Comparison of ENCODE assay signal across 8 cellular contexts in genomic region chr1:52686261-52686751, GRCh38. TPM values are rescaled to one million over a fixed set of nuclear protein-coding genes. Genes with fewer than 3 reads are reported as not detected.
DNase-seq lines count a peak whose midpoint lies in the region; TF ChIP-seq lines count a peak whose summit lies in the region.
"Not testable (repeated sequence)": the region's sequence is repeated elsewhere in the genome, so short reads cannot be mapped to it uniquely, and the experiment has no call there.

No MANE protein-coding gene starts in this region.

- not testable (repeated sequence) for H2AFZ ChIP-seq in GM23248; MM.1S (ENCODE audit: low read length)

- H3K4me2 ChIP-seq in GM23248 (ENCODE audit: unreplicated experiment), result peak overlapping the region; percentile 17
- not testable (repeated sequence) for H3K4me2 ChIP-seq in MM.1S (ENCODE audit: low read depth, low read length)

- not testable (repeated sequence) for H3K4me3 Mint-ChIP-seq in endothelial cell (ENCODE audit: unreplicated experiment); mesothelial cell of epicardium

- H3K9me3 Mint-ChIP-seq in endothelial cell (ENCODE audit: unreplicated experiment); mesothelial cell of epicardium: not testable (repeated sequence)

- peaks cover 14% of the 10 kb centered on the region for H3K36me3 Mint-ChIP-seq in endothelial cell (ENCODE audit: low read depth, unreplicated experiment)
- H3K36me3 Mint-ChIP-seq in mesothelial cell of epicardium, result peaks cover 16% of the 10 kb centered on the region

- in situ Hi-C loops in GM23248 (cut with MboI), result loop anchor here (25.0 kb wide), 1 partner anchor 549 kb away; the partner anchor contains the start of gene ZFYVE9

- not testable (repeated sequence) for H3K36me3 ChIP-seq in GM23248 (ENCODE audit: low read depth); MM.1S (replicated peaks; ENCODE audit: insufficient read depth, low read length)

- TF ChIP-seq CTCF in MM.1S (IDR thresholded peaks at IDR 0.05; ENCODE audit: low read length) (peak; percentile 64), endothelial cell (IDR thresholded peaks at IDR 0.05; ENCODE audit: unreplicated experiment) (peak; percentile 93), mesothelial cell of epicardium (IDR thresholded peaks at IDR 0.05; ENCODE audit: unreplicated experiment) (peak; percentile 85)

- H3F3A ChIP-seq in GM23248 (ENCODE audit: insufficient read depth); MM.1S (ENCODE audit: insufficient read depth, low read length): not testable (repeated sequence)

- H3K4me1 Mint-ChIP-seq in endothelial cell (ENCODE audit: unreplicated experiment); mesothelial cell of epicardium: not testable (repeated sequence)

- H3K4me3 ChIP-seq in GM23248; MM.1S (ENCODE audit: low read length): not testable (repeated sequence)

- H3K9me2 ChIP-seq in GM23248 (ENCODE audit: insufficient read depth); MM.1S (replicated peaks; ENCODE audit: insufficient read depth, low read length): not testable (repeated sequence)

- not testable (repeated sequence) for H3K27ac ChIP-seq in GM23248; MM.1S (ENCODE audit: low read length)

- 67 to 73% methylated on average over 17 of the region's 17 CpGs for WGBS in GM23248 (ENCODE audit: low coverage in 1 of 2, low lambda C conversion rate in 2 of 2, missing lambda C conversion rate in 2 of 2), 2 experiments

- peak; percentile 56 for DNase-seq in CMK (ENCODE audit: low read depth)
- peak; percentile 79 for DNase-seq in GM23248
- DNase-seq in MM.1S, result peak; percentile 73
- DNase-seq in RPMI8226, result peak; percentile 68
- DNase-seq in activated T-cell treated with anti-CD3 and anti-CD28 coated beads for 4 hours, result peak; percentile 68
- peak; percentile 78 for DNase-seq in endothelial cell (ENCODE audit: low spot score)
- peak; percentile 44 to 74 for DNase-seq in mesothelial cell of epicardium (ENCODE audit: low spot score in 2 of 2, unreplicated experiment in 2 of 2)
- DNase-seq in stimulated activated CD8-positive, alpha-beta memory T cell treated with anti-CD3 and anti-CD28 coated beads, Interleukin-2, amount 100 ng/mL, for 1 hour (ENCODE audit: low read depth in 2 of 2), result peak; percentile 43 to 60

- not testable (repeated sequence) for H3K27me3 Mint-ChIP-seq in endothelial cell (ENCODE audit: unreplicated experiment); mesothelial cell of epicardium (ENCODE audit: low read depth)

- H3K27ac Mint-ChIP-seq in endothelial cell (ENCODE audit: unreplicated experiment), result peak overlapping the region; percentile 57
- H3K27ac Mint-ChIP-seq in mesothelial cell of epicardium, result not testable (repeated sequence)

- H3K9me3 ChIP-seq in GM23248 (ENCODE audit: low read depth); MM.1S (replicated peaks; ENCODE audit: insufficient read depth, low read length): not testable (repeated sequence)

- not testable (repeated sequence) for H3K27me3 ChIP-seq in GM23248 (replicated peaks; ENCODE audit: insufficient read depth); MM.1S (replicated peaks; ENCODE audit: insufficient read depth, low read length)

- not testable (repeated sequence) for H3K4me1 ChIP-seq in GM23248 (ENCODE audit: insufficient read depth); MM.1S (ENCODE audit: low read length)

- H4K20me1 ChIP-seq in GM23248 (ENCODE audit: insufficient read depth); MM.1S (ENCODE audit: insufficient read depth, low read length): not testable (repeated sequence)

- not testable (repeated sequence) for H3K9ac ChIP-seq in GM23248; MM.1S (ENCODE audit: low read length)

- H3K79me2 ChIP-seq in GM23248 (ENCODE audit: insufficient read depth), result not testable (repeated sequence)
- peaks cover 10% of the 10 kb centered on the region for H3K79me2 ChIP-seq in MM.1S (ENCODE audit: low read length)

RNA-seq across cellular contexts. Expression of gene COA7, which starts 11.8 kb away (rescaled TPM):
- total RNA-seq in GM23248 (2014; rRNA removed; shearing (Covaris generic)), result 5.1 and 6.9 TPM in 2 replicates
- 12.1 and 12.9 TPM in 2 replicates for polyA plus RNA-seq in GM23248 (2016; fragmentation: Nextera tagmentation; extraction: Ambion mirVana)
- total RNA-seq in endothelial cell (ENCODE audit: unreplicated experiment), result 14.4 TPM
- total RNA-seq in mesothelial cell of epicardium, result 21.5 to 23.5 TPM (median 21.7 TPM) in 3 replicates

RNA-seq across cellular contexts. Expression of gene ZYG11B, which starts 39.9 kb away (rescaled TPM):
- total RNA-seq in GM23248 (2014; rRNA removed; shearing (Covaris generic)), result 56.1 and 57.9 TPM in 2 replicates
- polyA plus RNA-seq in GM23248 (2016; fragmentation: Nextera tagmentation; extraction: Ambion mirVana), result 15.1 and 16.1 TPM in 2 replicates
- total RNA-seq in endothelial cell (ENCODE audit: unreplicated experiment) (39.0 TPM), mesothelial cell of epicardium (31.9 to 32.5 TPM (median 32.5 TPM) in 3 replicates)

RNA-seq across cellular contexts. Expression of gene SHISAL2A, which starts 53.3 kb away (rescaled TPM):
- total RNA-seq in GM23248 (2014; rRNA removed; shearing (Covaris generic)), result not detected in 2 replicates
- polyA plus RNA-seq in GM23248 (2016; fragmentation: Nextera tagmentation; extraction: Ambion mirVana), result not detected in 2 replicates
- total RNA-seq in endothelial cell (ENCODE audit: unreplicated experiment) (not detected), mesothelial cell of epicardium (0.99 to 1.4 TPM (median 1.4 TPM) in 3 replicates)
